Comparison of ENCODE assay signal across 25 cellular contexts in genomic region chr13:90402613-90403012, GRCh38.
"Had no signal": no experiment of that assay in that cellular context is flagged by ENCODE, and none has a peak within 500 bp of the region (broad histone marks: within the 10 kb centered on the region; RNA-seq: fewer than 3 reads in every experiment).

No MANE protein-coding gene starts in this region.

- H3K4me3 ChIP-seq: SJSA1, SK-N-MC had no signal

- H3K36me3 ChIP-seq: SJSA1 had no signal

- H3K4me1 ChIP-seq: SJSA1 had no signal

- H3K9me3 ChIP-seq: SJSA1 had no signal

- H3K27ac ChIP-seq: KMS-11, SJSA1, SK-N-MC had no signal

- H3K27me3 ChIP-seq: SJSA1 had no signal

- FAIRE-seq: HepG2, RCC 7860 had no signal

- ATAC-seq: HepG2, T-cell had no signal

- H3K4me2 ChIP-seq: KMS-11 had no signal

- DNase-seq: IMR-90, Kasumi-1, NCI-H1092, NCI-H1105 treated with DMSO at 0.1 percent for 48 hours, NCI-H1417 treated with DMSO at 0.1 percent for 48 hours, NCI-H146, NCI-H1694 treated with DMSO at 0.1 percent for 48 hours, NCI-H1930, NCI-H2081, NCI-H2107, NCI-H226, NCI-H446, NCI-H524 treated with DMSO at 0.1 percent for 48 hours, NCI-H69, NCI-H774, Right ventricle myocardium superior, RPMI8226, SIG-M5, SW 1271, T-cell had no signal

- H3K9ac ChIP-seq: KMS-11 had no signal
